ENCODE assay signal across 6 cellular contexts in genomic region chr3:155236473-155236872, GRCh38. TPM values are rescaled to one million over a fixed set of nuclear protein-coding genes. Genes with fewer than 3 reads are reported as not detected.
"Had no signal": no experiment of that assay in that cellular context is flagged by ENCODE, and none has a peak within 500 bp of the region (broad histone marks: within the 10 kb centered on the region; RNA-seq: fewer than 3 reads in every experiment).

No MANE protein-coding gene starts in this region.

- ATAC-seq: GM23338, K562 had no signal

- H3K4me3 ChIP-seq: GM23338, K562 had no signal

- DNase-seq: H9, HCEC 1CT, IMR-90 had no signal

RNA-seq across cellular contexts. Expression of gene STRIT1, which starts 57.0 kb away (rescaled TPM):
- total RNA-seq: H9, HT-29, IMR-90, K562 had no signal
